20 cellular contexts compared by ENCODE assay signal in genomic region chr4:30790998-30791397, GRCh38.
DNase-seq lines count a peak whose midpoint lies in the region; ATAC-seq and TF ChIP-seq lines count a peak whose summit lies in the region.
"Had no signal": no experiment of that assay in that cellular context is flagged by ENCODE, and none has a peak within 500 bp of the region (broad histone marks: within the 10 kb centered on the region; RNA-seq: fewer than 3 reads in every experiment).

No MANE protein-coding gene starts in this region.

- intact Hi-C loops in heart left ventricle (cut with DNase I) = no loop called here
- intact Hi-C loops in Right ventricle myocardium superior (cut with DNase I) = no loop called here
- intact Hi-C loops in HCT116 (cut with micrococcal nuclease) = no loop called here

- no peaks in the 10 kb centered on the region for H4K20me1 ChIP-seq in HCT116 (ENCODE audit: insufficient read depth)
- H4K20me1 ChIP-seq: BLaER1 treated with 17β-estradiol and CSF1 and Interleukin-3, amounts not matched to agents 10 nM and 100 nM had no signal

- no peaks in the 10 kb centered on the region for H3K27me3 ChIP-seq in heart left ventricle
- H3K27me3 ChIP-seq in HCT116 (ENCODE audit: insufficient read depth, low read length) = no peaks in the 10 kb centered on the region
- H3K27me3 ChIP-seq: BLaER1 treated with 17β-estradiol and CSF1 and Interleukin-3, amounts not matched to agents 10 nM and 100 nM had no signal

- CTCF ChIA-PET in HCT116 (lab: Charles Lee) = no interaction called here

- TF ChIP-seq RAD21 in HCT116 (IDR thresholded peaks at IDR 0.05; ENCODE audit: low read depth) = no peak

- no peak overlapping the region for H3K4me3 Mint-ChIP-seq in nephron progenitor cell
- H3K4me3 Mint-ChIP-seq in type B pancreatic cell = peak overlapping the region; percentile 48
- H3K4me3 Mint-ChIP-seq: B cell; CD4-positive, alpha-beta T cell; CD8-positive, alpha-beta T cell had no signal

- POLR2A ChIA-PET in HCT116 (lab: Charles Lee) = interaction anchor here (1.1 to 1.5 kb wide), 3 partner anchors 32 to 37 kb away, joined by 3 to 6 read pairs (median 4); no protein-coding TSS in a partner anchor

- RAD21 ChIA-PET in HCT116 (lab: Charles Lee; ENCODE audit: low non-redundant PET in 1 of 2, low total read pairs in 2 of 2, uncharacterized antibody in 2 of 2, unreplicated experiment in 2 of 2) = no interaction called here

- H3K4me3 ChIP-seq in heart left ventricle = no peak overlapping the region
- no peak overlapping the region for H3K4me3 ChIP-seq in HCT116 (replicated peaks in 1 of 2; ENCODE audit: low read depth in 1 of 2, low read length in 2 of 2)
- H3K4me3 ChIP-seq: A549; BLaER1 treated with 17β-estradiol and CSF1 and Interleukin-3, amounts not matched to agents 10 nM and 100 nM had no signal

- H3K27ac Mint-ChIP-seq in nephron progenitor cell = peak overlapping the region; percentile 66
- peak overlapping the region; percentile 93 for H3K27ac Mint-ChIP-seq in type B pancreatic cell
- H3K27ac Mint-ChIP-seq: B cell; CD4-positive, alpha-beta T cell; CD8-positive, alpha-beta T cell had no signal

- H3K4me1 Mint-ChIP-seq in nephron progenitor cell (peaks cover 41% of the 10 kb centered on the region), type B pancreatic cell (ENCODE audit: unreplicated experiment) (peaks cover 33% of the 10 kb centered on the region)
- H3K4me1 Mint-ChIP-seq: B cell had no signal

- TF ChIP-seq CTCF in heart left ventricle (IDR thresholded peaks at IDR 0.05) (no peak), HCT116 (IDR thresholded peaks at IDR 0.05 in 2 of 3, conservative IDR thresholded peaks at IDR 0.05 in 1 of 3; ENCODE audit: borderline replicate concordance in 1 of 3, insufficient read depth in 1 of 3, low read depth in 2 of 3, low read length in 2 of 3) (no peak), nephron progenitor cell (IDR thresholded peaks at IDR 0.05) (no peak), type B pancreatic cell (conservative IDR thresholded peaks at IDR 0.05) (no peak)

- no peak overlapping the region for H2AFZ ChIP-seq in HCT116 (ENCODE audit: low read depth, low read length, poor library complexity, severe bottlenecking)

- H3K27me3 Mint-ChIP-seq in nephron progenitor cell (ENCODE audit: low read depth, poor library complexity) (no peaks in the 10 kb centered on the region), type B pancreatic cell (no peaks in the 10 kb centered on the region)
- H3K27me3 Mint-ChIP-seq: B cell; CD4-positive, alpha-beta T cell had no signal

- H3K36me3 ChIP-seq in heart left ventricle (no peaks in the 10 kb centered on the region), HCT116 (ENCODE audit: control insufficient read depth in 1 of 2, insufficient read depth in 2 of 2, low read length in 2 of 2) (no peaks in the 10 kb centered on the region)
- H3K36me3 ChIP-seq: BLaER1 treated with 17β-estradiol and CSF1 and Interleukin-3, amounts not matched to agents 10 nM and 100 nM had no signal

- no peaks in the 10 kb centered on the region for H3K9me3 Mint-ChIP-seq in nephron progenitor cell
- H3K9me3 Mint-ChIP-seq in type B pancreatic cell = no peaks in the 10 kb centered on the region

- no peak overlapping the region for H3K27ac ChIP-seq in heart left ventricle
- peak overlapping the region; percentile 100 for H3K27ac ChIP-seq in HCT116 (ENCODE audit: low read depth, low read length)
- H3K27ac ChIP-seq: 22Rv1; A549; BLaER1 treated with 17β-estradiol and CSF1 and Interleukin-3, amounts not matched to agents 10 nM and 100 nM; C4-2B had no signal

- peak overlapping the region; percentile 63 for H3K4me2 ChIP-seq in HCT116 (ENCODE audit: low read length)
- H3K4me2 ChIP-seq: A549 had no signal

- no TSS peak for BruUV-seq in HCT116 (replicated peaks; lab: Mats Ljungman, UMichigan)

- peak in 3 of 4 donors; percentile 38 to 62 (median 45) for ATAC-seq in heart left ventricle
- ATAC-seq in Right ventricle myocardium superior (ENCODE audit: poor library complexity) = no peak
- ATAC-seq in HCT116 = no peak
- ATAC-seq in SK-N-SH treated with all-trans-retinoic acid at 6 μM for 48 hours = no peak
- ATAC-seq: A549; CD8-positive, alpha-beta T cell had no signal

- peaks cover 37% of the 10 kb centered on the region for H3K79me2 ChIP-seq in HCT116 (ENCODE audit: insufficient read depth, low read length)

- peaks cover 0 to 13% (median 0%) of the 10 kb centered on the region in 12 donors for H3K4me1 ChIP-seq in heart left ventricle
- H3K4me1 ChIP-seq in HCT116 (ENCODE audit: control insufficient read depth in 1 of 2, insufficient read depth in 2 of 2, low read length in 2 of 2) = peaks cover 85 to 100% of the 10 kb centered on the region in 2 experiments
- H3K4me1 ChIP-seq: A549 had no signal

- TF ChIP-seq POLR2A in heart left ventricle (IDR thresholded peaks at IDR 0.05) (no peak), HCT116 (IDR thresholded peaks at IDR 0.05; ENCODE audit: borderline replicate concordance, extremely low read depth, insufficient read depth, insufficient read length) (no peak)

- DNase-seq in heart left ventricle = no peak
- DNase-seq in Right ventricle myocardium superior = no peak
- DNase-seq in HCT116 (ENCODE audit: low read depth, low spot score) = no peak
- DNase-seq in nephron progenitor cell = no peak
- DNase-seq in type B pancreatic cell (ENCODE audit: extremely low spot score, unreplicated experiment) = no peak
- no peak for DNase-seq in NCI-H2227 treated with DMSO at 0.1 percent for 48 hours (lab: John Stamatoyannopoulos, UW)
- DNase-seq in pons (ENCODE audit: low spot score) = no peak
- DNase-seq: AML-193; Caco-2; Calu3; CD4-positive, alpha-beta T cell; CD8-positive, alpha-beta T cell; DMS79 treated with DMSO at 0.1 percent for 48 hours; GF-D8 had no signal

- peak overlapping the region; percentile 70 for H3K9ac ChIP-seq in HCT116 (ENCODE audit: low read length)
- H3K9ac ChIP-seq: BLaER1 treated with 17β-estradiol and CSF1 and Interleukin-3, amounts not matched to agents 10 nM and 100 nM had no signal

- H3K36me3 Mint-ChIP-seq in nephron progenitor cell (ENCODE audit: low read depth) (no peaks in the 10 kb centered on the region), type B pancreatic cell (peaks cover 2% of the 10 kb centered on the region)
- H3K36me3 Mint-ChIP-seq: CD8-positive, alpha-beta T cell had no signal

- WGBS in heart left ventricle, 4 donors = 61 to 71% (median 63%) methylated on average over 4 of the region's 4 CpGs

- H3K9me3 ChIP-seq in heart left ventricle = no peaks in the 10 kb centered on the region
- H3K9me3 ChIP-seq in HCT116 (ENCODE audit: control insufficient read depth in 1 of 2, insufficient read depth in 1 of 2, low read depth in 1 of 2, low read length in 2 of 2) = no peaks in the 10 kb centered on the region
- H3K9me3 ChIP-seq: A549; BLaER1 treated with 17β-estradiol and CSF1 and Interleukin-3, amounts not matched to agents 10 nM and 100 nM; Caco-2 had no signal

- no peaks in the 10 kb centered on the region for H3K9me2 ChIP-seq in HCT116 (ENCODE audit: insufficient read depth)

TF ChIP-seq in HCT116, 20 proteins besides CTCF, POLR2A, EP300 and RAD21 (continues in another document):
- TF ChIP-seq REST (IDR thresholded peaks at IDR 0.05; ENCODE audit: low read depth) (no peak), JUND (IDR thresholded peaks at IDR 0.05) (no peak)

TF ChIP-seq in SK-N-SH treated with all-trans-retinoic acid at 6 μM for 48 hours, 23 proteins besides CTCF, POLR2A, EP300 and RAD21 (continues in another document):
- TF ChIP-seq ISL1 (CRISPR knock-in tag; IDR thresholded peaks at IDR 0.05) (no peak), TCF4 (CRISPR knock-in tag; IDR thresholded peaks at IDR 0.05; ENCODE audit: borderline replicate concordance) (no peak), PATZ1 (CRISPR knock-in tag; IDR thresholded peaks at IDR 0.05; ENCODE audit: borderline replicate concordance) (no peak), ARNTL (CRISPR knock-in tag; IDR thresholded peaks at IDR 0.05; ENCODE audit: borderline replicate concordance, low read depth) (no peak), ZNF70 (CRISPR knock-in tag; IDR thresholded peaks at IDR 0.05) (no peak), ESRRG (CRISPR knock-in tag; IDR thresholded peaks at IDR 0.05) (no peak), RARB (CRISPR knock-in tag; IDR thresholded peaks at IDR 0.05) (no peak), ZC3H10 (CRISPR knock-in tag; IDR thresholded peaks at IDR 0.05) (no peak), SNAI2 (CRISPR knock-in tag; IDR thresholded peaks at IDR 0.05) (no peak), BACH2 (CRISPR knock-in tag; IDR thresholded peaks at IDR 0.05; ENCODE audit: borderline replicate concordance) (no peak), ZFP30 (CRISPR knock-in tag; IDR thresholded peaks at IDR 0.05) (no peak), CSRNP3 (CRISPR knock-in tag; IDR thresholded peaks at IDR 0.05) (no peak), GLIS3 (CRISPR knock-in tag; IDR thresholded peaks at IDR 0.05) (no peak)

Comparison
In these comparisons a context has a peak if more than half of its experiments do, and no peak if none do; other contexts are left out.
1. ATAC-seq: peak in heart left ventricle (3 of 4); none in Right ventricle myocardium superior (single experiment), HCT116 (single experiment) and SK-N-SH treated with all-trans-retinoic acid at 6 μM for 48 hours (single experiment).